11 cellular contexts compared by ENCODE assay signal in the genomic region with DNA sequence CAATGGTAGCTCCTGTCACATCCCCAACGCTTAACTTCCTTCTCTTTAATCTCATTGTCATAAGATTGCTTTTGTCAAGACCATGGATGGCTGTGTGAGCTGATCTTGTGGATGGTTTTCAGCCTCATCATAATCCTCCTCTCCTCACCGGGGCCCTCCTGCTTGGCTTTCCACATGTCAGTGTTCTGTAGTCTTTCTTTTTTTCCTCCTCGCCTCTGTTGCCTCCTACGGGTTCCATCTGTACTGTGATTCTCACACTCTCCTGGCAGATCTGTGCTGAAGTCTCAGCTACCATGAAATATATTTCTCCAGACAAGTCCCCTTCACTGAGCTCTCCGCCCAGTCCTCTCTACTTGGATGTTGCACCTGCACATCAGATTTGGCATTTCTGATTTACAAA.
"Had no signal": no experiment of that assay in that cellular context is flagged by ENCODE, and none has a peak within 500 bp of the region (broad histone marks: within the 10 kb centered on the region; RNA-seq: fewer than 3 reads in every experiment).

No MANE protein-coding gene starts in this region.

- H3K27me3 Mint-ChIP-seq: stimulated activated naive CD8-positive, alpha-beta T cell treated with anti-CD3 and anti-CD28 coated beads, Interleukin-15, amount 100 ng/mL, for 72 hours had no signal

- H3K4me1 Mint-ChIP-seq: endodermal cell, neural crest cell had no signal

- H3K9me3 Mint-ChIP-seq: endodermal cell; neural crest cell; stimulated activated naive CD8-positive, alpha-beta T cell treated with anti-CD3 and anti-CD28 coated beads, Interleukin-15, amount 100 ng/mL, for 72 hours had no signal

- DNase-seq: activated CD4-positive, alpha-beta T cell treated with anti-CD3 and anti-CD28 coated beads for 1 hour; activated CD8-positive, alpha-beta T cell treated with anti-CD3 and anti-CD28 coated beads, Interleukin-2, amount 10 ng/mL, durations not matched to agents 7 days and 5 days; activated effector memory CD4-positive, alpha-beta T cell treated with Interleukin-2 at 50 U/mL for 16 hours; dermis blood vessel endothelial cell; endodermal cell; erythroblast; retina; stimulated activated CD4-positive, alpha-beta T cell treated with anti-CD3 and anti-CD28 coated beads, Interleukin-4, amount 100 ng/mL, for 1 hour; stimulated activated naive CD8-positive, alpha-beta T cell treated with anti-CD3 and anti-CD28 coated beads, Interleukin-15, amount 100 ng/mL, for 72 hours; T-helper 9 cell had no signal

- ATAC-seq: activated CD8-positive, alpha-beta T cell treated with anti-CD3 and anti-CD28 coated beads, Interleukin-2, amount 10 ng/mL, durations not matched to agents 7 days and 5 days; stimulated activated naive CD8-positive, alpha-beta T cell treated with anti-CD3 and anti-CD28 coated beads, Interleukin-15, amount 100 ng/mL, for 72 hours had no signal

- H3K4me3 Mint-ChIP-seq: activated CD8-positive, alpha-beta T cell treated with anti-CD3 and anti-CD28 coated beads, Interleukin-2, amount 10 ng/mL, durations not matched to agents 7 days and 5 days; endodermal cell; neural crest cell; stimulated activated naive CD8-positive, alpha-beta T cell treated with anti-CD3 and anti-CD28 coated beads, Interleukin-15, amount 100 ng/mL, for 72 hours had no signal
